Comparison of ENCODE assay signal across 39 cellular contexts in the genomic region with DNA sequence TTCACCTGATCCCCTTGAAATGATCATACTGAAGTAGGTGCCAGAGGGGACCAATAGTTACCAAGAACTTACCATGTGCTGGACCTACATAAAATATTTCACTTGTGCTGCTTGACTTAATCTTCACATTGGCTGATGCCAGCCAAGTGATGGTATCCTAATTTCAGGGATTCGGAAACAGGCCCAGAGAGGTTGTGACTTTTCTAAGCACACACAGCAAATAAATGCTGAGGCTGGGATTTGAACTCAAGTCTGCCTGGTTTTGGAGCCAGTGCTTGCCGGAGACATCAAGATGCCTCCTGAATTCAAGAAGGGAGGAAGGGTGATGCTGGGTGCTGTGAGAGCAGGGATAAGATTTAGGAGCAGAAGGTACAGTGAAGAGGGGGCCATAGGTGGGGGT.
"Had no signal": no experiment of that assay in that cellular context is flagged by ENCODE, and none has a peak within 500 bp of the region (broad histone marks: within the 10 kb centered on the region; RNA-seq: fewer than 3 reads in every experiment).

No MANE protein-coding gene starts in this region.

- H3K4me1 Mint-ChIP-seq: activated naive CD4-positive, alpha-beta T cell treated with anti-CD3 and anti-CD28 coated beads, Interleukin-2, amount 10 ng/mL, durations not matched to agents 7 days and 5 days; activated naive CD4-positive, alpha-beta T cell treated with anti-CD3 and anti-CD28 coated beads, Interleukin-2, amount 50 U/mL, for 24 hours; activated naive CD8-positive, alpha-beta T cell treated with anti-CD3 and anti-CD28 coated beads for 36 hours; activated naive CD8-positive, alpha-beta T cell treated with anti-CD3 and anti-CD28 coated beads, Interleukin-2, amount 10 ng/mL, durations not matched to agents 7 days and 5 days; activated T-helper 17 cell treated with anti-CD3 and anti-CD28 coated beads, Interleukin-2, amount 50 U/mL, for 72 hours; central memory CD8-positive, alpha-beta T cell had no signal

- ATAC-seq: activated naive CD4-positive, alpha-beta T cell treated with anti-CD3 and anti-CD28 coated beads, Interleukin-2, amount 50 U/mL, for 72 hours; activated T-cell treated with anti-CD3 and anti-CD28 coated beads, Interleukin-2, amount 50 U/mL, for 4 hours; activated T-cell treated with anti-CD3 and anti-CD28 coated beads, Interleukin-2, amount 50 U/mL, for 72 hours; activated T-helper 17 cell treated with anti-CD3 and anti-CD28 coated beads, Interleukin-2, amount 50 U/mL, for 72 hours; body of pancreas had no signal

- H3K9me3 ChIP-seq: adrenal gland, ascending aorta, body of pancreas, breast epithelium had no signal

- H3K4me1 ChIP-seq: adrenal gland, ascending aorta, body of pancreas, breast epithelium had no signal

- H3K27me3 ChIP-seq: ascending aorta, body of pancreas, cardiac muscle cell had no signal

- FAIRE-seq: astrocyte, bronchial epithelial cell had no signal

- H3K27ac Mint-ChIP-seq: activated naive CD4-positive, alpha-beta T cell treated with anti-CD3 and anti-CD28 coated beads for 36 hours; activated naive CD4-positive, alpha-beta T cell treated with anti-CD3 and anti-CD28 coated beads, Interleukin-2, amount 10 ng/mL, durations not matched to agents 7 days and 5 days; activated naive CD4-positive, alpha-beta T cell treated with anti-CD3 and anti-CD28 coated beads, Interleukin-2, amount 50 U/mL, for 24 hours; activated naive CD4-positive, alpha-beta T cell treated with anti-CD3 and anti-CD28 coated beads, Interleukin-2, amount 50 U/mL, for 72 hours; activated naive CD8-positive, alpha-beta T cell; activated naive CD8-positive, alpha-beta T cell treated with anti-CD3 and anti-CD28 coated beads for 36 hours; activated naive CD8-positive, alpha-beta T cell treated with anti-CD3 and anti-CD28 coated beads, Interleukin-2, amount 10 ng/mL, durations not matched to agents 7 days and 5 days; activated T-cell treated with anti-CD3 and anti-CD28 coated beads, Interleukin-2, amount 50 U/mL, for 24 hours; activated T-cell treated with anti-CD3 and anti-CD28 coated beads, Interleukin-2, amount 50 U/mL, for 72 hours; activated T-helper 1 cell treated with anti-CD3 and anti-CD28 coated beads, Interleukin-12 subunit alpha, Interleukin-12 subunit beta, Interleukin-2, Interleukin-4 antibody, amounts not matched to agents 30 ng/mL and 10 ng/mL and 1 ng/mL, durations not matched to agents 14 hours and 24 hours and 36 hours; activated T-helper 17 cell treated with anti-CD3 and anti-CD28 coated beads, Interleukin-2, amount 50 U/mL, for 72 hours; activated T-helper 2 cell treated with anti-CD3 and anti-CD28 coated beads, Interferon-gamma antibody, Interleukin-2, Interleukin-4, amounts not matched to agents 10 μg/mL and 5 μg/mL and 100 μg/mL, durations not matched to agents 14 hours and 24 hours and 36 hours had no signal

- H3K9me3 Mint-ChIP-seq: activated naive CD4-positive, alpha-beta T cell treated with anti-CD3 and anti-CD28 coated beads for 36 hours; activated naive CD4-positive, alpha-beta T cell treated with anti-CD3 and anti-CD28 coated beads, Interleukin-2, amount 10 ng/mL, durations not matched to agents 7 days and 5 days; activated naive CD4-positive, alpha-beta T cell treated with anti-CD3 and anti-CD28 coated beads, Interleukin-2, amount 50 U/mL, for 24 hours; activated naive CD4-positive, alpha-beta T cell treated with anti-CD3 and anti-CD28 coated beads, Interleukin-2, amount 50 U/mL, for 72 hours; activated naive CD8-positive, alpha-beta T cell treated with anti-CD3 and anti-CD28 coated beads for 36 hours; activated naive CD8-positive, alpha-beta T cell treated with anti-CD3 and anti-CD28 coated beads, Interleukin-2, amount 10 ng/mL, durations not matched to agents 7 days and 5 days; activated T-cell treated with anti-CD3 and anti-CD28 coated beads, Interleukin-2, amount 50 U/mL, for 24 hours; activated T-cell treated with anti-CD3 and anti-CD28 coated beads, Interleukin-2, amount 50 U/mL, for 4 hours; activated T-cell treated with anti-CD3 and anti-CD28 coated beads, Interleukin-2, amount 50 U/mL, for 72 hours; activated T-helper 1 cell treated with anti-CD3 and anti-CD28 coated beads, Interleukin-12 subunit alpha, Interleukin-12 subunit beta, Interleukin-2, Interleukin-4 antibody, amounts not matched to agents 30 ng/mL and 10 ng/mL and 1 ng/mL, durations not matched to agents 14 hours and 24 hours and 36 hours; activated T-helper 17 cell treated with anti-CD3 and anti-CD28 coated beads, Interleukin-2, amount 50 U/mL, for 72 hours; activated T-helper 2 cell treated with anti-CD3 and anti-CD28 coated beads, Interferon-gamma antibody, Interleukin-2, Interleukin-4, amounts not matched to agents 10 μg/mL and 5 μg/mL and 100 μg/mL, durations not matched to agents 14 hours and 24 hours and 36 hours; central memory CD8-positive, alpha-beta T cell had no signal

- H3K36me3 Mint-ChIP-seq: activated naive CD4-positive, alpha-beta T cell treated with anti-CD3 and anti-CD28 coated beads, Interleukin-2, amount 10 ng/mL, durations not matched to agents 7 days and 5 days; activated naive CD4-positive, alpha-beta T cell treated with anti-CD3 and anti-CD28 coated beads, Interleukin-2, amount 50 U/mL, for 24 hours; activated naive CD4-positive, alpha-beta T cell treated with anti-CD3 and anti-CD28 coated beads, Interleukin-2, amount 50 U/mL, for 72 hours; activated naive CD8-positive, alpha-beta T cell; activated naive CD8-positive, alpha-beta T cell treated with anti-CD3 and anti-CD28 coated beads for 36 hours; activated naive CD8-positive, alpha-beta T cell treated with anti-CD3 and anti-CD28 coated beads, Interleukin-2, amount 10 ng/mL, durations not matched to agents 7 days and 5 days; brain had no signal

- H3K4me3 ChIP-seq: adrenal gland, ascending aorta, body of pancreas, breast epithelium, cardiac muscle cell had no signal

- H3K36me3 ChIP-seq: adrenal gland, ascending aorta, brain microvascular endothelial cell, breast epithelium, cardiac muscle cell had no signal

- H3K4me3 Mint-ChIP-seq: activated naive CD4-positive, alpha-beta T cell treated with anti-CD3 and anti-CD28 coated beads for 36 hours; activated naive CD4-positive, alpha-beta T cell treated with anti-CD3 and anti-CD28 coated beads, Interleukin-2, amount 10 ng/mL, durations not matched to agents 7 days and 5 days; activated naive CD4-positive, alpha-beta T cell treated with anti-CD3 and anti-CD28 coated beads, Interleukin-2, amount 50 U/mL, for 24 hours; activated naive CD8-positive, alpha-beta T cell; activated naive CD8-positive, alpha-beta T cell treated with anti-CD3 and anti-CD28 coated beads for 36 hours; activated naive CD8-positive, alpha-beta T cell treated with anti-CD3 and anti-CD28 coated beads, Interleukin-2, amount 10 ng/mL, durations not matched to agents 7 days and 5 days; activated T-cell treated with anti-CD3 and anti-CD28 coated beads, Interleukin-2, amount 50 U/mL, for 24 hours; activated T-cell treated with anti-CD3 and anti-CD28 coated beads, Interleukin-2, amount 50 U/mL, for 4 hours; activated T-cell treated with anti-CD3 and anti-CD28 coated beads, Interleukin-2, amount 50 U/mL, for 72 hours; activated T-helper 1 cell treated with anti-CD3 and anti-CD28 coated beads, Interleukin-12 subunit alpha, Interleukin-12 subunit beta, Interleukin-2, Interleukin-4 antibody, amounts not matched to agents 30 ng/mL and 10 ng/mL and 1 ng/mL, durations not matched to agents 14 hours and 24 hours and 36 hours; activated T-helper 17 cell treated with anti-CD3 and anti-CD28 coated beads, Interleukin-2, amount 50 U/mL, for 72 hours; brain; central memory CD8-positive, alpha-beta T cell had no signal

- H3K27ac ChIP-seq: adrenal gland, ascending aorta, body of pancreas, brain microvascular endothelial cell, breast epithelium, cardiac muscle cell had no signal

- DNase-seq: activated effector memory CD4-positive, alpha-beta T cell treated with anti-CD3 and anti-CD28 coated beads, Interleukin-2, amount 50 U/mL, for 16 hours; activated effector memory CD4-positive, alpha-beta T cell treated with Interleukin-2 at 50 U/mL for 16 hours; activated gamma-delta T cell; activated gamma-delta T cell treated with Interleukin-2 at 50 U/mL for 16 hours; activated naive CD4-positive, alpha-beta T cell; activated naive CD4-positive, alpha-beta T cell treated with anti-CD3 and anti-CD28 coated beads for 36 hours; activated naive CD4-positive, alpha-beta T cell treated with anti-CD3 and anti-CD28 coated beads, Interleukin-2, amount 10 ng/mL, durations not matched to agents 7 days and 5 days; activated naive CD4-positive, alpha-beta T cell treated with anti-CD3 and anti-CD28 coated beads, Interleukin-2, amount 50 U/mL, for 16 hours; activated naive CD4-positive, alpha-beta T cell treated with Interleukin-2 at 50 U/mL for 16 hours; activated naive CD8-positive, alpha-beta T cell treated with anti-CD3 and anti-CD28 coated beads for 36 hours; activated naive CD8-positive, alpha-beta T cell treated with anti-CD3 and anti-CD28 coated beads, Interleukin-2, amount 10 ng/mL, durations not matched to agents 7 days and 5 days; activated T-cell treated with anti-CD3 and anti-CD28 coated beads, Interleukin-2, amount 50 U/mL, for 1 hour; activated T-cell treated with anti-CD3 and anti-CD28 coated beads, Interleukin-2, amount 50 U/mL, for 24 hours; activated T-cell treated with anti-CD3 and anti-CD28 coated beads, Interleukin-2, amount 50 U/mL, for 4 hours; activated T-cell treated with anti-CD3 and anti-CD28 coated beads, Interleukin-2, amount 50 U/mL, for 48 hours; activated T-cell treated with anti-CD3 and anti-CD28 coated beads, Interleukin-2, amount 50 U/mL, for 72 hours; adrenal gland; amniotic stem cell; amygdala; anterior cingulate cortex; aorta; body of pancreas; brain microvascular endothelial cell; caudate nucleus; central memory CD4-positive, alpha-beta T cell; cerebellar nuclear complex had no signal
